In genomic region chr12:3054993-3055711, GRCh38 we compare ENCODE assay signal across 17 cellular contexts. TPM values are rescaled to one million over a fixed set of nuclear protein-coding genes. Genes with fewer than 3 reads are reported as not detected.
A peak's percentile ranks its signal among the peaks of the same experiment; 100 is the strongest.
DNase-seq lines count a peak whose midpoint lies in the region; ATAC-seq, FAIRE-seq and TF ChIP-seq lines count a peak whose summit lies in the region.
"Had no signal": no experiment of that assay in that cellular context is flagged by ENCODE, and none has a peak within 500 bp of the region (broad histone marks: within the 10 kb centered on the region; RNA-seq: fewer than 3 reads in every experiment).

No MANE protein-coding gene starts in this region.

- H3K9me3 Mint-ChIP-seq in progenitor cell of endocrine pancreas (ENCODE audit: low read depth) (no peaks in the 10 kb centered on the region), nephron progenitor cell (peaks cover 7% of the 10 kb centered on the region)

- H3K27me3 Mint-ChIP-seq in progenitor cell of endocrine pancreas = peaks cover 26% of the 10 kb centered on the region
- peaks cover 17% of the 10 kb centered on the region for H3K27me3 Mint-ChIP-seq in nephron progenitor cell (ENCODE audit: low read depth, poor library complexity)

- 36 to 43% methylated on average over 12 of the region's 12 CpGs for WGBS in lower leg skin, 2 donors
- WGBS in spleen, 5 donors = 72 to 85% (median 77%) methylated on average over 12 of the region's 12 CpGs

- no peak for TF ChIP-seq CTCF in choroid plexus epithelial cell (conservative IDR thresholded peaks at IDR 0.05; ENCODE audit: low read depth, low read length)
- no peak for TF ChIP-seq CTCF in lower leg skin (IDR thresholded peaks at IDR 0.05)
- no peak for TF ChIP-seq CTCF in spleen (IDR thresholded peaks at IDR 0.05 in 8 of 11, conservative IDR thresholded peaks at IDR 0.05 in 3 of 11)
- no peak for TF ChIP-seq CTCF in progenitor cell of endocrine pancreas (IDR thresholded peaks at IDR 0.05; ENCODE audit: unreplicated experiment)
- no peak for TF ChIP-seq CTCF in nephron progenitor cell (IDR thresholded peaks at IDR 0.05)

- no peak for TF ChIP-seq POLR2A in lower leg skin (IDR thresholded peaks at IDR 0.05)
- no peak for TF ChIP-seq POLR2A in spleen (IDR thresholded peaks at IDR 0.05)

- H3K36me3 Mint-ChIP-seq in progenitor cell of endocrine pancreas (ENCODE audit: insufficient read depth) (no peaks in the 10 kb centered on the region), nephron progenitor cell (ENCODE audit: low read depth) (no peaks in the 10 kb centered on the region)

- ATAC-seq in GM18861 (IDR thresholded peaks at IDR 0.05; ENCODE audit: unreplicated experiment) = no peak
- ATAC-seq: Panc1 had no signal

- intact Hi-C loops in lower leg skin (cut with DNase I; ENCODE audit: low total_unique reads) = no loop called here
- intact Hi-C loops in spleen (cut with DNase I; ENCODE audit: low total_unique reads) = no loop called here

- H3K4me1 ChIP-seq in spleen = peaks cover 0 to 1% (median under 1%) of the 10 kb centered on the region in 6 donors

- peaks cover 0 to 7% (median 0%) of the 10 kb centered on the region in 7 donors for H3K27me3 ChIP-seq in spleen (replicated peaks in 1 of 7)

- H3K9me3 ChIP-seq in spleen = no peaks in the 10 kb centered on the region
- H3K9me3 ChIP-seq: neutrophil had no signal

- no peak overlapping the region for H3K4me3 Mint-ChIP-seq in progenitor cell of endocrine pancreas (ENCODE audit: low read depth)
- H3K4me3 Mint-ChIP-seq in nephron progenitor cell = no peak overlapping the region

- DNase-seq in HTR-8/SVneo (ENCODE audit: insufficient read length, low spot score) (no peak), choroid plexus epithelial cell (ENCODE audit: low read depth) (peak; percentile 61), lower leg skin (ENCODE audit: low spot score in 2 of 2) (peak; percentile 56 to 91), spleen (peak; percentile 6), progenitor cell of endocrine pancreas (ENCODE audit: low spot score, unreplicated experiment) (no peak), nephron progenitor cell (no peak)
- DNase-seq in stimulated activated CD4-positive, alpha-beta T cell treated with anti-CD3 and anti-CD28 coated beads, Interleukin-12 subunit alpha, Interleukin-12 subunit beta, amount 100 ng/mL, for 4 hours = no peak
- DNase-seq: activated effector memory CD4-positive, alpha-beta T cell treated with Interleukin-2 at 50 U/mL for 16 hours; AML-193; dermis blood vessel endothelial cell; NCI-H69; small intestine; stimulated activated naive CD4-positive, alpha-beta T cell treated with Interleukin-2 at 50 U/mL for 16 hours had no signal

- H3K4me3 ChIP-seq in choroid plexus epithelial cell (ENCODE audit: low read depth, low read length) (no peak overlapping the region), lower leg skin (ENCODE audit: low read depth, poor library complexity, severe bottlenecking) (no peak overlapping the region), spleen (no peak overlapping the region)

- peak; percentile 55 for FAIRE-seq in HTR-8/SVneo (lab: Jason Lieb, UNC)
- FAIRE-seq: frontal cortex, small intestine had no signal

- H3K27ac Mint-ChIP-seq in progenitor cell of endocrine pancreas (no peak overlapping the region), nephron progenitor cell (no peak overlapping the region)

- no peak overlapping the region for H3K27ac ChIP-seq in spleen
- H3K27ac ChIP-seq: neutrophil had no signal

- no peaks in the 10 kb centered on the region for H3K4me1 Mint-ChIP-seq in progenitor cell of endocrine pancreas (ENCODE audit: low read depth)
- peaks cover 20% of the 10 kb centered on the region for H3K4me1 Mint-ChIP-seq in nephron progenitor cell

- H3K36me3 ChIP-seq in spleen = no peaks in the 10 kb centered on the region
- H3K36me3 ChIP-seq: neutrophil had no signal

RNA-seq across cellular contexts. Expression of gene TSPAN9, which starts 22.0 kb away (rescaled TPM):
- total RNA-seq in lower leg skin = 10 to 100 TPM; 27.9 to 49.1 (median 42.0) TPM
- total RNA-seq in spleen = 10 to 100 TPM; 22.7 to 51.1 (median 37.0) TPM
- 10 to 100 TPM in 1 of 3 donors, 1 to 10 TPM in 2; 3.6 to 13.5 (median 4.7) TPM for polyA plus RNA-seq in spleen
- total RNA-seq in progenitor cell of endocrine pancreas = 30.4 and 30.9 TPM in 2 replicates

Comparison
In these comparisons a context has a peak if more than half of its experiments do, and no peak if none do; other contexts are left out.
1. DNase-seq: peak in choroid plexus epithelial cell (single experiment), lower leg skin (2 of 2) and spleen (single experiment); none in HTR-8/SVneo (single experiment), progenitor cell of endocrine pancreas (single experiment), nephron progenitor cell (single experiment) and stimulated activated CD4-positive, alpha-beta T cell treated with anti-CD3 and anti-CD28 coated beads, Interleukin-12 subunit alpha, Interleukin-12 subunit beta, amount 100 ng/mL, for 4 hours (single experiment).